Comparison of ENCODE assay signal across 20 cellular contexts in the genomic region with DNA sequence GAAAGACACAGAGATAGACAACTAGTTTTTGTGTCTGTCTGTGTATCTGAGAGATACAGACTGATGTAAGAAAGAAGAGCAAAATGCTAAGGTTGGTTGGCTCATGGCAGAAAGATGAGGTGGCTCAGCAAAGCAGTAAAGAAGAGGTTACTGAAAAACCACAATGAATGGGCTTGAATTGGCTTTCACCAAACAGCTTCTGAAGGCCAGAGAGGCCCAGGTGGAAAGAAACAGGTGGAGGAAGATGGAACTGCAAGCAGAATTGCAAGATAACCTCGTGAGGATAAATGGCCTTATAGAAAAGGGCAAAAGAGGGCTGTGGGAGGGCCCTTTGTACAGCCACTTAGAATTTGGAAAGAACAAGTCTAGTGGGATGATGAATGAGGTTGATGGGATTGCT. TPM values are rescaled to one million over a fixed set of nuclear protein-coding genes. Genes with fewer than 3 reads are reported as not detected.
"Had no signal": no experiment of that assay in that cellular context is flagged by ENCODE, and none has a peak within 500 bp of the region (broad histone marks: within the 10 kb centered on the region; RNA-seq: fewer than 3 reads in every experiment).

No MANE protein-coding gene starts in this region.

- H3K4me3 Mint-ChIP-seq: activated naive CD4-positive, alpha-beta T cell treated with anti-CD3 and anti-CD28 coated beads, Interleukin-2, amount 50 U/mL, for 24 hours; nephron had no signal

- ATAC-seq: sciatic nerve had no signal

- H3K4me1 Mint-ChIP-seq: nephron had no signal

- DNase-seq: activated CD8-positive, alpha-beta memory T cell treated with anti-CD3 and anti-CD28 coated beads, Interleukin-2, amount 50 U/mL, for 4 hours; aorta; dorsolateral prefrontal cortex; occipital lobe; spleen; stimulated activated CD4-positive, alpha-beta T cell treated with anti-CD3 and anti-CD28 coated beads, Interleukin-1b, Interleukin-23, amount 100 ng/mL, for 48 hours; stimulated activated naive CD4-positive, alpha-beta T cell treated with Interleukin-2 at 50 U/mL for 16 hours; SW 1271; trophoblast cell had no signal

- H3K27ac Mint-ChIP-seq: activated naive CD4-positive, alpha-beta T cell treated with anti-CD3 and anti-CD28 coated beads, Interleukin-2, amount 50 U/mL, for 24 hours; activated T-helper 2 cell treated with anti-CD3 and anti-CD28 coated beads, Interferon-gamma antibody, Interleukin-2, Interleukin-4, amounts not matched to agents 10 μg/mL and 5 μg/mL and 100 μg/mL, durations not matched to agents 14 hours and 24 hours and 36 hours; nephron had no signal

- H3K9me3 Mint-ChIP-seq: activated naive CD4-positive, alpha-beta T cell treated with anti-CD3 and anti-CD28 coated beads, Interleukin-2, amount 50 U/mL, for 24 hours; activated T-helper 2 cell treated with anti-CD3 and anti-CD28 coated beads, Interferon-gamma antibody, Interleukin-2, Interleukin-4, amounts not matched to agents 10 μg/mL and 5 μg/mL and 100 μg/mL, durations not matched to agents 14 hours and 24 hours and 36 hours; nephron had no signal

- H3K27me3 ChIP-seq: esophagus muscularis mucosa, SJSA1, spleen had no signal

- H3K4me1 ChIP-seq: prostate gland had no signal

- H3K27me3 Mint-ChIP-seq: activated naive CD4-positive, alpha-beta T cell treated with anti-CD3 and anti-CD28 coated beads, Interleukin-2, amount 50 U/mL, for 24 hours had no signal

- H3K27ac ChIP-seq: dorsolateral prefrontal cortex, esophagus muscularis mucosa, prostate gland, SJSA1 had no signal

- H3K4me3 ChIP-seq: dorsolateral prefrontal cortex, esophagus muscularis mucosa, prostate gland, SJSA1, spleen had no signal

- H3K36me3 ChIP-seq: prostate gland, SJSA1 had no signal

- H3K9me3 ChIP-seq: esophagus muscularis mucosa, prostate gland, SJSA1 had no signal

RNA-seq across cellular contexts. Expression of gene CTAG2, which starts 57.9 kb away (rescaled TPM):
- total RNA-seq: activated T-helper 2 cell treated with anti-CD3 and anti-CD28 coated beads, Interferon-gamma antibody, Interleukin-2, Interleukin-4, amounts not matched to agents 10 μg/mL and 5 μg/mL and 100 μg/mL, durations not matched to agents 14 hours and 24 hours and 36 hours; aorta; bronchial epithelial cell; esophagus muscularis mucosa; fibroblast of villous mesenchyme; lung microvascular endothelial cell; mononuclear cell; occipital lobe; sciatic nerve; SJSA1 had no signal
